In genomic region chr19:44525721-44526430, GRCh38 we compare ENCODE assay signal across 1 cellular context.
TF ChIP-seq lines count a peak whose summit lies in the region.

No MANE protein-coding gene starts in this region.

TF ChIP-seq in HepG2, 621 proteins besides CTCF, POLR2A, EP300 and RAD21:
- TF ChIP-seq ZNF646 (CRISPR knock-in tag; IDR thresholded peaks at IDR 0.05) = no peak
- TF ChIP-seq ZNF629 (CRISPR knock-in tag; conservative IDR thresholded peaks at IDR 0.05) = peak; percentile 20; the same call in 1 of the 2 replicates
